8 cellular contexts compared by ENCODE assay signal in the genomic region with DNA sequence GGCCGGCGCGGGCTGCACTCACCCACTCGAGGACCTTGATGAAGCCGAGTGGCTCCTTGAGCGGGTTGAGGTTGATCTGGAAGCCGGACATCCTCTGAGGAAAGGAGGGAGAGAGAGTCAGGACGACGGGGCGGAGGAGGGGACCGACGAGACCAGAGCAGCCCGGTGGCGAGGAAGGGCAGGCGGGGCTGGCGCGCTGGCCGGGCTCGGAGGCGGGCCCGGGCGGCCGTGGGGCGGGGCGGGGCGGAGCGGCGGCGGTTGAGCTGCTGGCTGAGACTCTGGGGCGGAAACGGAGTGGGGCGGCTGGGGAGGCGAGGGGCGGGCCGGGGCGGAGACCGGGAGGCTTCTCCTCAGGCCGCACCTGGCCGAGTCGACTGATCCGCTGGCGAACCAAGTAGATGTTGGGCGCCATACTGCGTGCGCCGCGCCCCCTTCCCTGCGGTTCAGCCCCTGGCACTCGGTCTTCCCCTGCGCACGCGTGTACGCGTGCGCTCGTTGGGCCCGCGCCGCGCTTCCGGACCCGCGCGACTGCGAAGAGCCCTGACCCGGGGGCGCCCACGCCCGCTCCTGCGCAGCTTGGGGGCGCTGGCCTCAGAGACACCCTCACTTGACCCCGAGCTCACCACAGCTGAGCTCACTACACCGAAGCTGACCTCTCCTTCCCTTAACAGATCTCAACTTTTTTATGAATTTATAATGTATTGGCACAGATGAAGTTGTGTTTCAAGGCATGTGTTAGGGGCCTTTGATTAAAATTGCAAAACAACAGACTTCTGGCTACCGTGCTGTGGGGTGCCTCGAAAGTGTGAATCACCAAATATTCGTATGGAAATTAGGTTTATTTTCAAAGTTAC. TPM values are rescaled to one million over a fixed set of nuclear protein-coding genes. Genes with fewer than 3 reads are reported as not detected.
DNase-seq lines count a peak whose midpoint lies in the region; ATAC-seq, FAIRE-seq and TF ChIP-seq lines count a peak whose summit lies in the region.

A gene (minus strand): TSS at position 195 of the 854 bp plus-strand sequence. CDS start 104 bp downstream, at position 91.

- H3K14ac ChIP-seq in H1 (ENCODE audit: insufficient read length), result no peak within 1 kb of the TSS

- no peaks in the 10 kb centered on the region for H3K36me3 ChIP-seq in H1 (ENCODE audit: control insufficient read depth in 2 of 4, insufficient read depth in 4 of 4, low read length in 3 of 4)

- peaks cover 0 to 22% (median 12%) of the 10 kb centered on the region in 4 experiments; a peak in 4 of 7 replicates for H3K4me1 ChIP-seq in H1 (replicated peaks in 1 of 4; ENCODE audit: control insufficient read depth in 3 of 4, insufficient read depth in 4 of 4, low read length in 3 of 4)

- H2BK15ac ChIP-seq in H1 (ENCODE audit: low read length), result 0 out of 2 replicates have a peak within 1 kb of the TSS, but pooled peaks have one; percentile 31

- H3K4me2 ChIP-seq in H1 (ENCODE audit: insufficient read depth in 1 of 2, low read depth in 2 of 2, low read length in 2 of 2), result peak within 1 kb of the TSS; percentile 69 to 96

- no peak within 1 kb of the TSS for H2AK5ac ChIP-seq in H1 (ENCODE audit: low read depth, low read length)

- H2AFZ ChIP-seq in H1 (ENCODE audit: low read length), result no peak within 1 kb of the TSS; the same call in 1 of the 2 replicates

- H3K23me2 ChIP-seq in H1 (ENCODE audit: low read depth, low read length), result peaks cover 5% of the 10 kb centered on the region; the same call in 1 of the 2 replicates

- POLR2A ChIA-PET in H1 (lab: Charles Lee; ENCODE audit: partially characterized antibody), result interaction anchor here (0.6 to 2.6 kb wide), 10 partner anchors 9 to 423 kb away, joined by 3 to 14 read pairs (median 4); no protein-coding TSS in a partner anchor

- peak within 1 kb of the TSS; percentile 71 for H2BK5ac ChIP-seq in H1 (ENCODE audit: low read depth, low read length)

- TF ChIP-seq CTCF in H1 (IDR thresholded peaks at IDR 0.05; ENCODE audit: control extremely low read depth in 1 of 3, insufficient read depth in 1 of 3, low read depth in 1 of 3, low read length in 3 of 3), result no peak

- H3K23ac ChIP-seq in H1 (ENCODE audit: insufficient read length), result no peak within 1 kb of the TSS

- no peaks in the 10 kb centered on the region for H3K9me3 ChIP-seq in H1 (ENCODE audit: insufficient read depth in 2 of 2, low read depth in 1 of 2, low read length in 1 of 2)

- no peaks in the 10 kb centered on the region for H3K79me1 ChIP-seq in H1 (ENCODE audit: low read depth, low read length)

- H4K5ac ChIP-seq in H1 (ENCODE audit: insufficient read length, low read depth, low read length), result peak within 1 kb of the TSS; percentile 86

- no peak for FAIRE-seq in H1 (lab: Jason Lieb, UNC)

- no peak within 1 kb of the TSS for H4K91ac ChIP-seq in H1 (replicated peaks; ENCODE audit: insufficient read length, low read length)

- peak; percentile 82 for DNase-seq in CMK (ENCODE audit: low read depth)
- peak; percentile 52 for DNase-seq in HS-27A (ENCODE audit: low read depth)
- DNase-seq in NK-92 treated with Interleukin-12 subunit alpha and Interleukin-12 subunit beta, amount 100 ng/mL, for 24 hours (lab: John Stamatoyannopoulos, UW), result peak; percentile 96
- peak; percentile 84 to 86 for DNase-seq in activated CD8-positive, alpha-beta memory T cell treated with anti-CD3 and anti-CD28 coated beads for 4 hours (ENCODE audit: low read depth in 2 of 2)
- peak; percentile 65 to 93 for DNase-seq in H1 (ENCODE audit: low read depth in 1 of 2, low spot score in 2 of 2)
- peak; percentile 98 for DNase-seq in mesenteric fat pad (ENCODE audit: low spot score)
- peak; percentile 87 for DNase-seq in stimulated activated CD8-positive, alpha-beta memory T cell treated with anti-CD3 and anti-CD28 coated beads, Interleukin-15, amount 100 ng/mL, for 24 hours (ENCODE audit: low read depth)

- no peak for TF ChIP-seq EP300 in H1 (IDR thresholded peaks at IDR 0.05; ENCODE audit: borderline replicate concordance in 1 of 2, low read depth in 2 of 2, low read length in 2 of 2)

- H2BK120ac ChIP-seq in H1 (replicated peaks; ENCODE audit: low read depth, low read length), result no peak within 1 kb of the TSS

- H3K4me3 ChIP-seq in H1 (ENCODE audit: extremely low read depth in 1 of 4, insufficient read depth in 2 of 4, low read depth in 3 of 4, low read length in 4 of 4), result peak within 1 kb of the TSS; percentile 78 to 80 (median 78)

- CTCF ChIA-PET in H1 (lab: Charles Lee; ENCODE audit: partially characterized antibody), result interaction anchor here (1.0 to 1.3 kb wide), 2 partner anchors 42 to 68 kb away, joined by 4 to 5 read pairs; no protein-coding TSS in a partner anchor

- H4K8ac ChIP-seq in H1 (ENCODE audit: extremely low read depth, insufficient read depth, low read length), result peak within 1 kb of the TSS; percentile 90

- no peaks in the 10 kb centered on the region for H3K27me3 ChIP-seq in H1 (replicated peaks in 1 of 4; ENCODE audit: control insufficient read depth in 3 of 4, extremely low read depth in 1 of 4, insufficient read depth in 3 of 4, low read length in 3 of 4)

- no peak within 1 kb of the TSS for H3K56ac ChIP-seq in H1 (replicated peaks; ENCODE audit: insufficient read length, low read depth, low read length)

- TF ChIP-seq RAD21 in H1 (IDR thresholded peaks at IDR 0.05 in 1 of 2, conservative IDR thresholded peaks at IDR 0.05 in 1 of 2; ENCODE audit: low read depth in 2 of 2, low read length in 2 of 2), result no peak

- H2BK20ac ChIP-seq in H1 (ENCODE audit: low read length), result no peak within 1 kb of the TSS

- peak; percentile 74 for ATAC-seq in GM19467 (IDR thresholded peaks at IDR 0.05; ENCODE audit: unreplicated experiment)

- H3K27ac ChIP-seq in H1 (ENCODE audit: low read depth, low read length), result peak within 1 kb of the TSS; percentile 84; the same call in 1 of the 2 replicates

- H3K18ac ChIP-seq in H1 (ENCODE audit: extremely low read depth, low read length), result peak within 1 kb of the TSS; percentile 56

- H2BK12ac ChIP-seq in H1 (ENCODE audit: low read depth, low read length), result peak within 1 kb of the TSS; percentile 41; the same call in 1 of the 2 replicates

- no peak within 1 kb of the TSS for H3K4ac ChIP-seq in H1 (replicated peaks; ENCODE audit: insufficient read length, low read depth, low read length)

- peak in 1 of 2 experiments; percentile 81; a peak in 2 of 3 replicates for TF ChIP-seq POLR2A in H1 (IDR thresholded peaks at IDR 0.05; ENCODE audit: control extremely low read depth in 1 of 2, low read depth in 2 of 2, low read length in 2 of 2)

- 5% methylated on average over 45 of the region's 76 CpGs; no CpG with 5 or more reads in 1 of the 2 experiments for WGBS in H1 (ENCODE audit: extremely low coverage in 1 of 2, insufficient coverage in 1 of 2, insufficient read length in 1 of 2, insufficient replicate concordance in 2 of 2, low coverage in 1 of 2, low lambda C conversion rate in 2 of 2, missing lambda C conversion rate in 1 of 2), 2 experiments

- peaks cover 0 to 7% of the 10 kb centered on the region in 2 experiments for H4K20me1 ChIP-seq in H1 (replicated peaks in 1 of 2; ENCODE audit: control insufficient read depth in 1 of 2, insufficient read depth in 2 of 2, low read length in 2 of 2)

- peak within 1 kb of the TSS; percentile 72 to 83 (median 76) for H3K9ac ChIP-seq in H1 (replicated peaks in 1 of 4; ENCODE audit: extremely low read depth in 1 of 4, low read depth in 3 of 4, low read length in 3 of 4)

- peaks cover 0 to 36% of the 10 kb centered on the region in 2 experiments; a peak in 2 of 4 replicates for H3K79me2 ChIP-seq in H1 (ENCODE audit: control insufficient read depth in 1 of 2, insufficient read depth in 2 of 2, low read length in 2 of 2)

TF ChIP-seq in H1, 55 proteins besides CTCF, POLR2A, EP300 and RAD21 (continues in another document):
- TF ChIP-seq JUN (IDR thresholded peaks at IDR 0.05; ENCODE audit: low read depth, low read length) (no peak), YY1 (IDR thresholded peaks at IDR 0.05; ENCODE audit: low read depth, low read length) (peak; percentile 78), RFX5 (IDR thresholded peaks at IDR 0.05; ENCODE audit: borderline replicate concordance, low read depth, low read length) (no peak), BRCA1 (IDR thresholded peaks at IDR 0.05; ENCODE audit: low read depth, low read length) (no peak), ASH2L (IDR thresholded peaks at IDR 0.05; ENCODE audit: low read length) (peak; percentile 31), PHF8 (conservative IDR thresholded peaks at IDR 0.05; ENCODE audit: low read depth, low read length) (peak; percentile 58), JUND (IDR thresholded peaks at IDR 0.05; ENCODE audit: low read length) (no peak), SIX5 (IDR thresholded peaks at IDR 0.05; ENCODE audit: low read depth, low read length) (no peak), SRF (IDR thresholded peaks at IDR 0.05; ENCODE audit: low read depth, low read length) (no peak), SIN3A (conservative IDR thresholded peaks at IDR 0.05 in 1 of 2, IDR thresholded peaks at IDR 0.05 in 1 of 2; ENCODE audit: low read depth in 1 of 2, low read length in 2 of 2) (no peak), RXRA (IDR thresholded peaks at IDR 0.05; ENCODE audit: insufficient read depth, low read depth, low read length) (no peak)
- TF ChIP-seq, protein P1, sequence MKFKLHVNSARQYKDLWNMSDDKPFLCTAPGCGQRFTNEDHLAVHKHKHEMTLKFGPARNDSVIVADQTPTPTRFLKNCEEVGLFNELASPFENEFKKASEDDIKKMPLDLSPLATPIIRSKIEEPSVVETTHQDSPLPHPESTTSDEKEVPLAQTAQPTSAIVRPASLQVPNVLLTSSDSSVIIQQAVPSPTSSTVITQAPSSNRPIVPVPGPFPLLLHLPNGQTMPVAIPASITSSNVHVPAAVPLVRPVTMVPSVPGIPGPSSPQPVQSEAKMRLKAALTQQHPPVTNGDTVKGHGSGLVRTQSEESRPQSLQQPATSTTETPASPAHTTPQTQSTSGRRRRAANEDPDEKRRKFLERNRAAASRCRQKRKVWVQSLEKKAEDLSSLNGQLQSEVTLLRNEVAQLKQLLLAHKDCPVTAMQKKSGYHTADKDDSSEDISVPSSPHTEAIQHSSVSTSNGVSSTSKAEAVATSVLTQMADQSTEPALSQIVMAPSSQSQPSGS (IDR thresholded peaks at IDR 0.05; ENCODE audit: low read length), result no peak

RNA-seq across cellular contexts. Expression of the gene that starts here (rescaled TPM):
- 56.1 and 57.7 TPM in 2 replicates for total RNA-seq in H1 (2021; fragmentation: NEBNext Ultra II Directional; extraction: Animal tissue kit (Norgen Biotek cat#: 25700))
- polyA plus RNA-seq in H1 (2011; rRNA removed), result 27.2 and 44.9 TPM in 2 replicates
- 36.9 TPM for polyA plus RNA-seq in H1 (2011; cell fraction: cytosol; rRNA removed)
- 10.4 TPM for polyA plus RNA-seq in H1 (2011; cell fraction: nucleus; rRNA removed)
- 33.8 to 44.8 TPM (median 39.5 TPM) in 4 replicates for polyA plus RNA-seq in H1 (2012, experiment 1 of 2)
- polyA plus RNA-seq in H1 (2012, experiment 2 of 2), result 23.3 TPM
- polyA plus RNA-seq in H1 (2013, experiment 1 of 2), result 57.6 TPM
- 64.2 TPM for polyA plus RNA-seq in H1 (2013, experiment 2 of 2)
- polyA minus RNA-seq in H1 (2011; rRNA and poly(A)+ RNA removed), result 44.6 and 67.0 TPM in 2 replicates
- polyA minus RNA-seq in H1 (2011; cell fraction: cytosol; rRNA and poly(A)+ RNA removed), result 18.1 TPM
- polyA minus RNA-seq in H1 (2011; cell fraction: nucleus; rRNA and poly(A)+ RNA removed), result 25.6 TPM
- 70.8 TPM for total RNA-seq in mesenteric fat pad

Comparison
In these comparisons a context has a peak if more than half of its experiments do, and no peak if none do; other contexts are left out.
1. Peak in every context shown above with its lines: DNase-seq, ATAC-seq, H3K4me3 ChIP-seq and H3K27ac ChIP-seq.